ENCODE assay signal across 9 cellular contexts in genomic region chr6:17907467-17908229, GRCh38.
DNase-seq lines count a peak whose midpoint lies in the region; ATAC-seq and TF ChIP-seq lines count a peak whose summit lies in the region.
"Had no signal": no experiment of that assay in that cellular context is flagged by ENCODE, and none has a peak within 500 bp of the region (broad histone marks: within the 10 kb centered on the region; RNA-seq: fewer than 3 reads in every experiment).

No MANE protein-coding gene starts in this region.

- H3K27ac Mint-ChIP-seq in MCF 10A (ENCODE audit: low read depth, unreplicated experiment): peak overlapping the region; percentile 92

- no peaks in the 10 kb centered on the region for H3K27me3 Mint-ChIP-seq in MCF 10A (ENCODE audit: insufficient read depth, unreplicated experiment)

- BruUV-seq in MCF 10A (replicated peaks; lab: Mats Ljungman, UMichigan): no TSS peak

- TF ChIP-seq CTCF in MCF 10A (IDR thresholded peaks at IDR 0.05; ENCODE audit: unreplicated experiment) (peak; percentile 28), testis (IDR thresholded peaks at IDR 0.05) (no peak)

- DNase-seq in DMS53 (lab: John Stamatoyannopoulos, UW) (peak; percentile 36), DMS53 treated with DMSO at 0.1 percent for 48 hours (lab: John Stamatoyannopoulos, UW; ENCODE audit: unreplicated experiment) (no peak), NCI-H446 (lab: John Stamatoyannopoulos, UW) (peak; percentile 28 to 73), MCF 10A (ENCODE audit: unreplicated experiment) (peak; percentile 99), left lobe of liver (ENCODE audit: low spot score) (peak; percentile 54), testis (peak; percentile 29), NCI-H2029 (lab: John Stamatoyannopoulos, UW) (no peak), COR-L47 (lab: John Stamatoyannopoulos, UW) (no peak)

- no peak overlapping the region for H3K4me3 ChIP-seq in testis

- POLR2A ChIA-PET in MCF 10A (lab: Yijun Ruan, JAX): interaction anchor here (0.6 to 4.4 kb wide), 16 partner anchors 11 to 247 kb away, joined by 3 to 48 read pairs (median 3); partner anchors contain the start of genes KIF13A, NUP153 and TPMT

- intact Hi-C loops in MCF 10A (cut with micrococcal nuclease) (loop anchor here (1.0 to 10.0 kb wide), 4 partner anchors 42 to 250 kb away; partner anchors contain the start of genes KDM1B, KIF13A and TPMT), testis (cut with DNase I; ENCODE audit: low total_unique reads) (no loop called here)

- no peak overlapping the region for H3K27ac ChIP-seq in testis
- H3K27ac ChIP-seq: 22Rv1 had no signal

- H3K36me3 ChIP-seq in testis (ENCODE audit: low read depth, missing control alignments): no peaks in the 10 kb centered on the region

- no peak for TF ChIP-seq POLR2A in testis (IDR thresholded peaks at IDR 0.05)

- peaks cover 42% of the 10 kb centered on the region for H3K4me1 Mint-ChIP-seq in MCF 10A (ENCODE audit: insufficient read depth, unreplicated experiment)

- H3K4me1 ChIP-seq in testis: no peaks in the 10 kb centered on the region

- no peaks in the 10 kb centered on the region for H3K27me3 ChIP-seq in testis

- H3K9me3 Mint-ChIP-seq in MCF 10A (ENCODE audit: unreplicated experiment): no peaks in the 10 kb centered on the region

- 84% methylated on average over 7 of the region's 7 CpGs for WGBS in testis, 2 donors

- no peaks in the 10 kb centered on the region for H3K36me3 Mint-ChIP-seq in MCF 10A (ENCODE audit: insufficient read depth, unreplicated experiment)

- no peaks in the 10 kb centered on the region for H3K9me3 ChIP-seq in testis

- peak overlapping the region; percentile 42 for H3K4me3 Mint-ChIP-seq in MCF 10A (ENCODE audit: unreplicated experiment)

- CTCF ChIA-PET in MCF 10A (lab: Yijun Ruan, JAX): interaction anchor here (0.5 to 1.7 kb wide), 11 partner anchors 18 to 295 kb away, joined by 3 to 10 read pairs (median 4); no protein-coding TSS in a partner anchor

- peak; percentile 68 for ATAC-seq in left lobe of liver

Comparison
In these comparisons a context has a peak if more than half of its experiments do, and no peak if none do; other contexts are left out.
1. DNase-seq: peak in DMS53 (single experiment), NCI-H446 (2 of 2), MCF 10A (single experiment), left lobe of liver (single experiment) and testis (single experiment); none in DMS53 treated with DMSO at 0.1 percent for 48 hours (single experiment), NCI-H2029 (single experiment) and COR-L47 (single experiment).